In genomic region chr14:39228509-39229221, GRCh38 we compare ENCODE assay signal across 14 cellular contexts. TPM values are rescaled to one million over a fixed set of nuclear protein-coding genes. Genes with fewer than 3 reads are reported as not detected.
A peak's percentile ranks its signal among the peaks of the same experiment; 100 is the strongest.
DNase-seq lines count a peak whose midpoint lies in the region; ATAC-seq and TF ChIP-seq lines count a peak whose summit lies in the region.
"Had no signal": no experiment of that assay in that cellular context is flagged by ENCODE, and none has a peak within 500 bp of the region (broad histone marks: within the 10 kb centered on the region; RNA-seq: fewer than 3 reads in every experiment).

No MANE protein-coding gene starts in this region.

- peak overlapping the region; percentile 94 for H3K27ac Mint-ChIP-seq in activated CD4-positive, alpha-beta T cell treated with anti-CD3 and anti-CD28 coated beads for 36 hours
- peak overlapping the region; percentile 97 for H3K27ac Mint-ChIP-seq in T-helper 2 cell treated with Interferon-gamma antibody and Interleukin-4, amounts not matched to agents 5 μg/mL and 100 μg/mL, for 36 hours
- peak overlapping the region; percentile 97 for H3K27ac Mint-ChIP-seq in activated naive CD8-positive, alpha-beta T cell

- no peak overlapping the region for H3K27ac ChIP-seq in trophoblast cell (ENCODE audit: low read depth, low read length)
- H3K27ac ChIP-seq: adrenal gland, left lung, SK-N-MC, testis had no signal

- no peak overlapping the region for H3K4me3 ChIP-seq in trophoblast cell (ENCODE audit: low read depth, low read length)
- no peak overlapping the region for H3K4me3 ChIP-seq in mucosa of descending colon
- H3K4me3 ChIP-seq: adrenal gland, left lung, SK-N-MC, testis had no signal

- H3K4me3 Mint-ChIP-seq in activated CD4-positive, alpha-beta T cell treated with anti-CD3 and anti-CD28 coated beads for 36 hours, result peak overlapping the region; percentile 20
- peak overlapping the region; percentile 70 for H3K4me3 Mint-ChIP-seq in T-helper 2 cell treated with Interferon-gamma antibody and Interleukin-4, amounts not matched to agents 5 μg/mL and 100 μg/mL, for 36 hours
- peak overlapping the region; percentile 36 for H3K4me3 Mint-ChIP-seq in activated naive CD8-positive, alpha-beta T cell

- H3K79me1 ChIP-seq in trophoblast cell (ENCODE audit: low read length), result no peaks in the 10 kb centered on the region

- no peak overlapping the region for H2BK5ac ChIP-seq in trophoblast cell (ENCODE audit: low read depth, low read length, poor library complexity)

- peak; percentile 59 for DNase-seq in activated CD4-positive, alpha-beta T cell treated with anti-CD3 and anti-CD28 coated beads for 36 hours
- DNase-seq in activated CD4-positive, alpha-beta T cell treated with anti-CD3 and anti-CD28 coated beads for 4 hours, result no peak
- no peak for DNase-seq in T-helper 2 cell treated with Interferon-gamma antibody and Interleukin-4, amounts not matched to agents 5 μg/mL and 100 μg/mL, for 36 hours (ENCODE audit: low spot score)
- DNase-seq in trophoblast cell, result no peak
- no peak for DNase-seq in NK-92 (lab: John Stamatoyannopoulos, UW; ENCODE audit: unreplicated experiment)
- no peak for DNase-seq in mucosa of descending colon
- DNase-seq: adrenal gland, hippocampal formation, left lung, testis had no signal

- no peak overlapping the region for H4K8ac ChIP-seq in trophoblast cell (ENCODE audit: low read depth, low read length)

- H2BK12ac ChIP-seq in trophoblast cell (ENCODE audit: low read length), result peak overlapping the region; percentile 54

- H3K79me2 ChIP-seq in trophoblast cell (ENCODE audit: control insufficient read depth, insufficient read depth, low read length, poor library complexity), result no peaks in the 10 kb centered on the region

- H4K91ac ChIP-seq in trophoblast cell (ENCODE audit: low read depth, low read length), result no peak overlapping the region

- no peaks in the 10 kb centered on the region for H3K27me3 Mint-ChIP-seq in activated CD4-positive, alpha-beta T cell treated with anti-CD3 and anti-CD28 coated beads for 36 hours
- no peaks in the 10 kb centered on the region for H3K27me3 Mint-ChIP-seq in T-helper 2 cell treated with Interferon-gamma antibody and Interleukin-4, amounts not matched to agents 5 μg/mL and 100 μg/mL, for 36 hours (ENCODE audit: low read depth)
- no peaks in the 10 kb centered on the region for H3K27me3 Mint-ChIP-seq in activated naive CD8-positive, alpha-beta T cell

- no peak overlapping the region for H3K14ac ChIP-seq in trophoblast cell (ENCODE audit: low read length)

- no peak overlapping the region for H2BK120ac ChIP-seq in trophoblast cell (ENCODE audit: insufficient read depth, low read length, poor library complexity)

- no peaks in the 10 kb centered on the region for H3K27me3 ChIP-seq in trophoblast cell (ENCODE audit: insufficient read depth, low read length)
- H3K27me3 ChIP-seq: adrenal gland, left lung, testis had no signal

- no peaks in the 10 kb centered on the region for H3K36me3 ChIP-seq in trophoblast cell (ENCODE audit: control insufficient read depth in 1 of 2, insufficient read depth in 2 of 2, low read length in 2 of 2)
- no peaks in the 10 kb centered on the region for H3K36me3 ChIP-seq in mucosa of descending colon (ENCODE audit: low read depth)
- H3K36me3 ChIP-seq: adrenal gland, left lung had no signal

- no peak overlapping the region for H2AFZ ChIP-seq in trophoblast cell (ENCODE audit: insufficient read depth, low read length, poor library complexity)

- ATAC-seq in activated CD4-positive, alpha-beta T cell treated with anti-CD3 and anti-CD28 coated beads for 36 hours, result no peak
- ATAC-seq in GM18502 (IDR thresholded peaks at IDR 0.05; ENCODE audit: poor library complexity, unreplicated experiment) (no peak), mucosa of descending colon (no peak)
- ATAC-seq: HCT116, left lung had no signal

- no peak overlapping the region for H2AK5ac ChIP-seq in trophoblast cell (ENCODE audit: low read length)

- H4K12ac ChIP-seq in trophoblast cell (ENCODE audit: low read depth, low read length), result no peak overlapping the region

- intact Hi-C loops in activated CD4-positive, alpha-beta T cell treated with anti-CD3 and anti-CD28 coated beads for 36 hours (cut with DNase I, micrococcal nuclease), result loop anchor here (1.0 kb wide), 6 partner anchors 39 to 204 kb away; partner anchors contain the start of genes FBXO33 (in 2 of the 2), PNN (in 2 of the 2), GEMIN2 (in 1 of the 2) and SEC23A (in 1 of the 2)
- intact Hi-C loops in mucosa of descending colon (cut with DNase I, micrococcal nuclease), result no loop called here

- H3K9me3 Mint-ChIP-seq in activated CD4-positive, alpha-beta T cell treated with anti-CD3 and anti-CD28 coated beads for 36 hours (ENCODE audit: low read depth), result no peaks in the 10 kb centered on the region
- no peaks in the 10 kb centered on the region for H3K9me3 Mint-ChIP-seq in T-helper 2 cell treated with Interferon-gamma antibody and Interleukin-4, amounts not matched to agents 5 μg/mL and 100 μg/mL, for 36 hours
- H3K9me3 Mint-ChIP-seq in activated naive CD8-positive, alpha-beta T cell (ENCODE audit: low read depth), result no peaks in the 10 kb centered on the region

- no CpG with 5 or more reads among the region's 11 CpGs for WGBS in trophoblast cell (ENCODE audit: extremely low coverage, insufficient coverage, insufficient read length)

- no peak for TF ChIP-seq CTCF in mucosa of descending colon (IDR thresholded peaks at IDR 0.05)

- H3K9me3 ChIP-seq in trophoblast cell (ENCODE audit: insufficient read depth, low read depth, low read length), result no peaks in the 10 kb centered on the region
- no peaks in the 10 kb centered on the region for H3K9me3 ChIP-seq in mucosa of descending colon
- H3K9me3 ChIP-seq: adrenal gland, left lung, testis had no signal

- H3K36me3 Mint-ChIP-seq in activated CD4-positive, alpha-beta T cell treated with anti-CD3 and anti-CD28 coated beads for 36 hours (ENCODE audit: low read depth), result no peaks in the 10 kb centered on the region
- H3K36me3 Mint-ChIP-seq in T-helper 2 cell treated with Interferon-gamma antibody and Interleukin-4, amounts not matched to agents 5 μg/mL and 100 μg/mL, for 36 hours (ENCODE audit: low read depth), result peaks cover 5% of the 10 kb centered on the region
- no peaks in the 10 kb centered on the region for H3K36me3 Mint-ChIP-seq in activated naive CD8-positive, alpha-beta T cell

- peaks cover 44% of the 10 kb centered on the region for H3K4me1 Mint-ChIP-seq in activated CD4-positive, alpha-beta T cell treated with anti-CD3 and anti-CD28 coated beads for 36 hours
- peaks cover 46% of the 10 kb centered on the region for H3K4me1 Mint-ChIP-seq in T-helper 2 cell treated with Interferon-gamma antibody and Interleukin-4, amounts not matched to agents 5 μg/mL and 100 μg/mL, for 36 hours (ENCODE audit: low read depth)
- H3K4me1 Mint-ChIP-seq in activated naive CD8-positive, alpha-beta T cell (ENCODE audit: low read depth), result peaks cover 41% of the 10 kb centered on the region

- POLR2A ChIA-PET in activated CD4-positive, alpha-beta T cell treated with anti-CD3 and anti-CD28 coated beads for 36 hours (lab: Charles Lee), result interaction anchor here (0.6 to 1.4 kb wide), 5 partner anchors 9 to 84 kb away, joined by 3 to 9 read pairs (median 3); partner anchors contain the start of gene TRAPPC6B

- H3K18ac ChIP-seq in trophoblast cell (ENCODE audit: low read length), result no peak overlapping the region

- no peak overlapping the region for H3K4me2 ChIP-seq in trophoblast cell (ENCODE audit: low read length)

- no peak overlapping the region for H3K9ac ChIP-seq in trophoblast cell (ENCODE audit: low read length)

- no peak overlapping the region for H3K4ac ChIP-seq in trophoblast cell (ENCODE audit: low read depth, low read length)

- CTCF ChIA-PET in activated CD4-positive, alpha-beta T cell treated with anti-CD3 and anti-CD28 coated beads for 36 hours (lab: Charles Lee), result interaction anchor here (0.8 kb wide), 1 partner anchor 39 kb away, joined by 3 read pairs; no protein-coding TSS in a partner anchor

- H3K23ac ChIP-seq in trophoblast cell (ENCODE audit: low read length), result no peak overlapping the region

- H3K4me1 ChIP-seq in trophoblast cell (ENCODE audit: control insufficient read depth in 1 of 2, insufficient read depth in 2 of 2, low read length in 2 of 2) (no peaks in the 10 kb centered on the region), mucosa of descending colon (ENCODE audit: low read depth) (no peaks in the 10 kb centered on the region)
- H3K4me1 ChIP-seq: testis had no signal

RNA-seq across cellular contexts. Expression of gene MIA2, which starts 5.0 kb away (rescaled TPM):
- total RNA-seq in activated CD4-positive, alpha-beta T cell treated with anti-CD3 and anti-CD28 coated beads for 36 hours, result 10 to 100 TPM; 18.2 to 22.2 TPM
- 20.3 and 22.2 TPM in 2 replicates for polyA plus RNA-seq in trophoblast cell (2013)
- 10 to 100 TPM; 46.1 to 81.9 (median 51.7) TPM for total RNA-seq in mucosa of descending colon

RNA-seq across cellular contexts. Expression of gene PNN, which starts 53.6 kb away (rescaled TPM):
- total RNA-seq in activated CD4-positive, alpha-beta T cell treated with anti-CD3 and anti-CD28 coated beads for 36 hours, result 10 to 100 TPM; 87.8 to 98.3 TPM
- 98.7 and 101 TPM in 2 replicates for polyA plus RNA-seq in trophoblast cell (2013)
- 10 to 100 TPM; 42.5 to 50.6 (median 49.4) TPM for total RNA-seq in mucosa of descending colon

RNA-seq across cellular contexts. Expression of gene TRAPPC6B, which starts 58.5 kb away (rescaled TPM):
- total RNA-seq in activated CD4-positive, alpha-beta T cell treated with anti-CD3 and anti-CD28 coated beads for 36 hours, result 10 to 100 TPM; 18.0 to 21.5 TPM
- 13.9 and 15.4 TPM in 2 replicates for polyA plus RNA-seq in trophoblast cell (2013)
- total RNA-seq in mucosa of descending colon, result 10 to 100 TPM; 19.5 to 23.1 (median 21.1) TPM

Comparison
In these comparisons a context has a peak if more than half of its experiments do, and no peak if none do; other contexts are left out.
1. H3K4me3 Mint-ChIP-seq: peak in every context shown above with its lines; median percentile 70 in T-helper 2 cell treated with Interferon-gamma antibody and Interleukin-4, amounts not matched to agents 5 μg/mL and 100 μg/mL, for 36 hours; 36 in activated naive CD8-positive, alpha-beta T cell; 20 in activated CD4-positive, alpha-beta T cell treated with anti-CD3 and anti-CD28 coated beads for 36 hours.
2. intact Hi-C loops: an anchor here in activated CD4-positive, alpha-beta T cell treated with anti-CD3 and anti-CD28 coated beads for 36 hours (1.0 kb wide); none called in mucosa of descending colon.